In genomic region chr15:58576657-58577056, GRCh38 we compare ENCODE assay signal across 29 cellular contexts.
DNase-seq lines count a peak whose midpoint lies in the region; ATAC-seq, FAIRE-seq and TF ChIP-seq lines count a peak whose summit lies in the region.
"Had no signal": no experiment of that assay in that cellular context is flagged by ENCODE, and none has a peak within 500 bp of the region (broad histone marks: within the 10 kb centered on the region; RNA-seq: fewer than 3 reads in every experiment).

No MANE protein-coding gene starts in this region.

- H4K20me1 ChIP-seq in HepG2 (ENCODE audit: insufficient read depth, low read length) (no peaks in the 10 kb centered on the region), H9 (ENCODE audit: control insufficient read depth, insufficient read depth, insufficient read length) (no peaks in the 10 kb centered on the region), IMR-90 (ENCODE audit: insufficient read depth, low read length) (no peaks in the 10 kb centered on the region), K562 (replicated peaks; ENCODE audit: control insufficient read depth, insufficient read depth, low read length) (no peaks in the 10 kb centered on the region)
- H4K20me1 ChIP-seq: BLaER1 had no signal

- H3K56ac ChIP-seq in H9 (ENCODE audit: insufficient read length, low read depth, low read length) (no peak overlapping the region), IMR-90 (ENCODE audit: extremely low read depth, insufficient read depth, low read length) (no peak overlapping the region)

- H3K9me1 ChIP-seq in IMR-90 (ENCODE audit: insufficient read depth, low read length) = no peaks in the 10 kb centered on the region
- no peaks in the 10 kb centered on the region for H3K9me1 ChIP-seq in K562 (ENCODE audit: control insufficient read depth, insufficient read depth, low read length)

- H3K4ac ChIP-seq in H9 (ENCODE audit: low read depth, low read length) (no peak overlapping the region), IMR-90 (ENCODE audit: low read depth, low read length) (no peak overlapping the region)

- TF ChIP-seq CTCF in HepG2 (CRISPR knock-in tag; IDR thresholded peaks at IDR 0.05) = no peak
- TF ChIP-seq CTCF in right lobe of liver (IDR thresholded peaks at IDR 0.05) = no peak
- TF ChIP-seq CTCF in H9 (conservative IDR thresholded peaks at IDR 0.05) = no peak
- TF ChIP-seq CTCF in IMR-90 (conservative IDR thresholded peaks at IDR 0.05; ENCODE audit: low read depth, low read length) = no peak
- no peak for TF ChIP-seq CTCF in K562 (IDR thresholded peaks at IDR 0.05 in 2 of 3, conservative IDR thresholded peaks at IDR 0.05 in 1 of 3; ENCODE audit: insufficient read depth in 2 of 3, low read depth in 1 of 3, low read length in 3 of 3)
- no peak for TF ChIP-seq CTCF in esophagus muscularis mucosa (IDR thresholded peaks at IDR 0.05)

- H3K79me2 ChIP-seq in HepG2 (ENCODE audit: insufficient read depth, low read length) (no peaks in the 10 kb centered on the region), H9 (ENCODE audit: insufficient read depth, low read length) (no peaks in the 10 kb centered on the region), K562 (ENCODE audit: control insufficient read depth, insufficient read depth, low read length) (no peaks in the 10 kb centered on the region)

- H3K36me3 ChIP-seq in HepG2 (replicated peaks in 1 of 2; ENCODE audit: control insufficient read depth in 1 of 2, insufficient read depth in 2 of 2, low read length in 2 of 2) = no peaks in the 10 kb centered on the region
- H3K36me3 ChIP-seq in right lobe of liver = no peaks in the 10 kb centered on the region
- H3K36me3 ChIP-seq in IMR-90 (ENCODE audit: control insufficient read depth, insufficient read depth, low read length) = no peaks in the 10 kb centered on the region
- H3K36me3 ChIP-seq in K562 (ENCODE audit: control insufficient read depth, insufficient read depth, low read length) = no peaks in the 10 kb centered on the region
- no peaks in the 10 kb centered on the region for H3K36me3 ChIP-seq in esophagus muscularis mucosa
- H3K36me3 ChIP-seq: BE2C, BLaER1 had no signal

- POLR2A ChIA-PET in HepG2 (lab: Yijun Ruan, JAX) (no interaction called here), IMR-90 (lab: Charles Lee; ENCODE audit: unreplicated experiment) (no interaction called here), K562 (lab: Yijun Ruan, JAX) (no interaction called here)

- no peak overlapping the region for H3K14ac ChIP-seq in H9 (ENCODE audit: insufficient read depth, low read length)
- H3K14ac ChIP-seq in IMR-90 (replicated peaks; ENCODE audit: low read depth, low read length) = no peak overlapping the region

- intact Hi-C loops in HepG2 (cut with micrococcal nuclease; ENCODE audit: unreplicated experiment) = no loop called here
- intact Hi-C loops in right lobe of liver (cut with DNase I) = loop anchor here in 1 of 2 donors (10.0 kb wide), 1 partner anchor 178 kb away; no protein-coding TSS in a partner anchor
- intact Hi-C loops in IMR-90 (cut with micrococcal nuclease) = no loop called here
- intact Hi-C loops in K562 (cut with micrococcal nuclease) = no loop called here
- intact Hi-C loops in esophagus muscularis mucosa (cut with DNase I) = no loop called here

- no peak for FAIRE-seq in HepG2 (lab: Jason Lieb, UNC)
- FAIRE-seq in K562 (lab: Jason Lieb, UNC) = no peak
- FAIRE-seq: A204.1, GM12878, GM12892, GM18507 had no signal

- H3K18ac ChIP-seq in H9 (ENCODE audit: insufficient read length, low read depth, low read length) (no peak overlapping the region), IMR-90 (ENCODE audit: low read depth, low read length) (no peak overlapping the region)

- no peaks in the 10 kb centered on the region for H3K27me3 ChIP-seq in HepG2 (ENCODE audit: control insufficient read depth in 1 of 2, insufficient read depth in 2 of 2, low read length in 2 of 2)
- no peaks in the 10 kb centered on the region for H3K27me3 ChIP-seq in right lobe of liver
- H3K27me3 ChIP-seq in H9 (ENCODE audit: insufficient read depth, low read length) = no peaks in the 10 kb centered on the region
- H3K27me3 ChIP-seq in IMR-90 (ENCODE audit: control insufficient read depth, insufficient read depth, low read length) = no peaks in the 10 kb centered on the region
- no peaks in the 10 kb centered on the region for H3K27me3 ChIP-seq in K562 (ENCODE audit: control insufficient read depth in 2 of 2, insufficient read depth in 2 of 2, low read length in 2 of 2)
- no peaks in the 10 kb centered on the region for H3K27me3 ChIP-seq in esophagus muscularis mucosa
- H3K27me3 ChIP-seq: BE2C, BLaER1 had no signal

- no peaks in the 10 kb centered on the region for H3K27me3 Mint-ChIP-seq in H9 (ENCODE audit: low read depth)
- H3K27me3 Mint-ChIP-seq: CD4-positive, alpha-beta memory T cell; CD4-positive, CD25-positive, alpha-beta regulatory T cell had no signal

- no peak for TF ChIP-seq EP300 in HepG2 (IDR thresholded peaks at IDR 0.05; ENCODE audit: low read depth in 2 of 2, low read length in 2 of 2)
- TF ChIP-seq EP300 in HepG2 (CRISPR knock-in tag; IDR thresholded peaks at IDR 0.05; ENCODE audit: borderline replicate concordance) = no peak
- TF ChIP-seq EP300 in K562 (IDR thresholded peaks at IDR 0.05; ENCODE audit: low read length) = no peak
- TF ChIP-seq EP300 in esophagus muscularis mucosa (IDR thresholded peaks at IDR 0.05) = no peak

- no peak overlapping the region for H3K27ac ChIP-seq in HepG2 (ENCODE audit: extremely low read length, insufficient read depth, low read length)
- no peak overlapping the region for H3K27ac ChIP-seq in right lobe of liver
- no peak overlapping the region for H3K27ac ChIP-seq in H9 (ENCODE audit: insufficient read length, low read depth, low read length)
- H3K27ac ChIP-seq in IMR-90 (ENCODE audit: insufficient read depth, low read length) = no peak overlapping the region
- no peak overlapping the region for H3K27ac ChIP-seq in K562 (ENCODE audit: extremely low read depth, low read depth, low read length)
- H3K27ac ChIP-seq in esophagus muscularis mucosa (replicated peaks in 1 of 4) = no peak overlapping the region
- H3K27ac ChIP-seq: BLaER1 had no signal

- no peak overlapping the region for H2BK12ac ChIP-seq in H9 (ENCODE audit: insufficient read length, low read depth, low read length)

- no peak overlapping the region for H2AFZ ChIP-seq in HepG2 (ENCODE audit: low read length)
- no peak overlapping the region for H2AFZ ChIP-seq in H9 (ENCODE audit: low read length)
- H2AFZ ChIP-seq in IMR-90 (replicated peaks; ENCODE audit: low read length, poor library complexity) = no peak overlapping the region
- no peak overlapping the region for H2AFZ ChIP-seq in K562 (ENCODE audit: low read depth, low read length)

- TF ChIP-seq POLR2A in HepG2 (IDR thresholded peaks at IDR 0.05; ENCODE audit: insufficient read depth in 1 of 2, low read depth in 2 of 2, low read length in 2 of 2) = no peak
- no peak for TF ChIP-seq POLR2A in right lobe of liver (IDR thresholded peaks at IDR 0.05)
- TF ChIP-seq POLR2A in IMR-90 (IDR thresholded peaks at IDR 0.05; ENCODE audit: low read depth, low read length) = no peak
- no peak for TF ChIP-seq POLR2A in K562 (conservative IDR thresholded peaks at IDR 0.05)
- TF ChIP-seq POLR2A in esophagus muscularis mucosa (IDR thresholded peaks at IDR 0.05; ENCODE audit: low read depth) = no peak

- no peak overlapping the region for H3K4me2 ChIP-seq in HepG2 (ENCODE audit: low read depth, low read length)
- no peak overlapping the region for H3K4me2 ChIP-seq in H9 (ENCODE audit: insufficient read depth, insufficient read length, low read length)
- H3K4me2 ChIP-seq in IMR-90 (ENCODE audit: low read depth, low read length) = no peak overlapping the region
- no peak overlapping the region for H3K4me2 ChIP-seq in K562 (ENCODE audit: insufficient read depth, low read length)
- H3K4me2 ChIP-seq: BLaER1 had no signal

- no peak for TF ChIP-seq RAD21 in HepG2 (CRISPR knock-in tag; IDR thresholded peaks at IDR 0.05)
- TF ChIP-seq RAD21 in IMR-90 (IDR thresholded peaks at IDR 0.05; ENCODE audit: low read length) = no peak
- TF ChIP-seq RAD21 in K562 (CRISPR knock-in tag; conservative IDR thresholded peaks at IDR 0.05 in 1 of 2, IDR thresholded peaks at IDR 0.05 in 1 of 2) = no peak

- H2AK9ac ChIP-seq in IMR-90 (replicated peaks; ENCODE audit: low read depth, low read length, poor library complexity) = no peak overlapping the region

- H4K8ac ChIP-seq in H9 (replicated peaks; ENCODE audit: insufficient read length, low read depth, low read length) (no peak overlapping the region), IMR-90 (ENCODE audit: low read depth in 2 of 2, low read length in 2 of 2) (no peak overlapping the region)

- H3K23me2 ChIP-seq in H9 (ENCODE audit: insufficient read length, low read depth, low read length, poor library complexity, severe bottlenecking) = no peaks in the 10 kb centered on the region

- H4K5ac ChIP-seq in H9 (ENCODE audit: insufficient read length, low read depth, low read length) = no peak overlapping the region
- H4K5ac ChIP-seq in IMR-90 (ENCODE audit: low read depth, low read length) = no peak overlapping the region

- H2BK5ac ChIP-seq in H9 (ENCODE audit: insufficient read length, low read length) (no peak overlapping the region), IMR-90 (ENCODE audit: low read depth, low read length, poor library complexity, severe bottlenecking) (no peak overlapping the region)

- H2AK5ac ChIP-seq in H9 (ENCODE audit: insufficient read length, low read length) (no peak overlapping the region), IMR-90 (ENCODE audit: low read depth, low read length) (no peak overlapping the region)

- no peak overlapping the region for H2BK20ac ChIP-seq in H9 (ENCODE audit: low read depth, low read length, poor library complexity, severe bottlenecking)
- H2BK20ac ChIP-seq in IMR-90 (ENCODE audit: low read depth, low read length) = no peak overlapping the region

- H3K4me3 Mint-ChIP-seq in H9 = no peak overlapping the region
- H3K4me3 Mint-ChIP-seq: CD14-positive monocyte; CD4-positive, alpha-beta memory T cell; CD4-positive, CD25-positive, alpha-beta regulatory T cell; CD8-positive, alpha-beta memory T cell had no signal

- H3K79me1 ChIP-seq in H9 (ENCODE audit: insufficient read depth, low read depth, low read length, poor library complexity, severe bottlenecking) = no peaks in the 10 kb centered on the region
- no peaks in the 10 kb centered on the region for H3K79me1 ChIP-seq in IMR-90 (ENCODE audit: low read depth in 1 of 2, low read length in 2 of 2)

- in situ Hi-C loops in HepG2 (cut with HindIII; ENCODE audit: extremely low pct_ligation_motif_present, low pct_unique_long_range_greater_than_20kb) = no loop called here
- in situ Hi-C loops in IMR-90 (cut with MboI; ENCODE audit: low sequenced_read_pairs) = no loop called here
- in situ Hi-C loops in K562 (cut with MboI) = no loop called here

- no peak overlapping the region for H3K27ac Mint-ChIP-seq in H9
- H3K27ac Mint-ChIP-seq: CD4-positive, alpha-beta memory T cell; CD8-positive, alpha-beta memory T cell had no signal

- H3K9me3 ChIP-seq in HepG2 (ENCODE audit: low read length) (no peaks in the 10 kb centered on the region), right lobe of liver (no peaks in the 10 kb centered on the region), H9 (ENCODE audit: control insufficient read depth, low read depth, low read length) (no peaks in the 10 kb centered on the region), IMR-90 (ENCODE audit: control insufficient read depth, insufficient read depth, low read length) (no peaks in the 10 kb centered on the region), K562 (replicated peaks; ENCODE audit: control insufficient read depth, insufficient read depth, low read depth, low read length) (no peaks in the 10 kb centered on the region; the same call in 1 of the 2 replicates), esophagus muscularis mucosa (no peaks in the 10 kb centered on the region)
- H3K9me3 ChIP-seq: BE2C had no signal

- H3K9me3 Mint-ChIP-seq in H9 = no peaks in the 10 kb centered on the region; a peak in 1 of 5 replicates

- CTCF ChIA-PET in HepG2 (lab: Yijun Ruan, JAX; ENCODE audit: low intra/inter-chr PET ratio, low total read pairs) (no interaction called here), IMR-90 (lab: Yijun Ruan, JAX) (no interaction called here), K562 (lab: Yijun Ruan, JAX; ENCODE audit: low intra/inter-chr PET ratio) (no interaction called here)

- H3K23ac ChIP-seq in H9 (ENCODE audit: insufficient read length, low read depth, low read length) (no peak overlapping the region), IMR-90 (ENCODE audit: low read depth, low read length) (no peak overlapping the region)

- no peaks in the 10 kb centered on the region; a peak in 1 of 4 replicates for H3K4me1 Mint-ChIP-seq in H9

- H2BK120ac ChIP-seq in H9 (ENCODE audit: low read depth, low read length, poor library complexity, severe bottlenecking) (peak overlapping the region; percentile 19), IMR-90 (ENCODE audit: low read depth, low read length) (no peak overlapping the region)

- H4K91ac ChIP-seq in H9 (ENCODE audit: insufficient read length, low read depth, low read length) (no peak overlapping the region), IMR-90 (ENCODE audit: insufficient read depth, low read depth, low read length) (no peak overlapping the region)

- H3T11ph ChIP-seq in H9 (ENCODE audit: low read length) = no peak overlapping the region

- BruUV-seq in HepG2 (replicated peaks; lab: Mats Ljungman, UMichigan) = no TSS peak
- BruUV-seq in IMR-90 (replicated peaks; lab: Mats Ljungman, UMichigan) = no TSS peak
- BruUV-seq in K562 (replicated peaks; lab: Mats Ljungman, UMichigan) = no TSS peak

- H3K36me3 Mint-ChIP-seq in H9 (ENCODE audit: insufficient read depth in 1 of 3, low read depth in 3 of 3) = no peaks in the 10 kb centered on the region
- H3K36me3 Mint-ChIP-seq: CD14-positive monocyte; CD4-positive, alpha-beta memory T cell; CD4-positive, CD25-positive, alpha-beta regulatory T cell had no signal

- no peak overlapping the region for H3K9ac ChIP-seq in HepG2 (ENCODE audit: insufficient read depth, low read depth, low read length)
- no peak overlapping the region for H3K9ac ChIP-seq in H9 (ENCODE audit: extremely low read depth, insufficient read length, low read length)
- H3K9ac ChIP-seq in IMR-90 (ENCODE audit: low read depth, low read length) = no peak overlapping the region
- H3K9ac ChIP-seq in K562 (ENCODE audit: insufficient read depth in 1 of 2, low read depth in 2 of 2, low read length in 2 of 2) = no peak overlapping the region
- H3K9ac ChIP-seq: BLaER1 had no signal

- H3K4me1 ChIP-seq in HepG2 (ENCODE audit: insufficient read depth, low read length) = peaks cover 31% of the 10 kb centered on the region
- peaks cover 0 to 24% (median 2%) of the 10 kb centered on the region in 4 donors for H3K4me1 ChIP-seq in right lobe of liver
- no peaks in the 10 kb centered on the region for H3K4me1 ChIP-seq in H9 (ENCODE audit: insufficient read depth, low read length)
- H3K4me1 ChIP-seq in IMR-90 (ENCODE audit: control insufficient read depth, insufficient read depth, low read length) = no peaks in the 10 kb centered on the region
- no peaks in the 10 kb centered on the region for H3K4me1 ChIP-seq in K562 (replicated peaks in 1 of 2; ENCODE audit: control insufficient read depth in 2 of 2, insufficient read depth in 2 of 2, low read length in 2 of 2)
- no peaks in the 10 kb centered on the region for H3K4me1 ChIP-seq in esophagus muscularis mucosa
- H3K4me1 ChIP-seq: BE2C had no signal

- H3K4me3 ChIP-seq in HepG2 (replicated peaks in 1 of 3; ENCODE audit: insufficient read depth in 1 of 3, low read depth in 2 of 3, low read length in 3 of 3) = no peak overlapping the region
- no peak overlapping the region for H3K4me3 ChIP-seq in right lobe of liver
- no peak overlapping the region for H3K4me3 ChIP-seq in IMR-90 (ENCODE audit: insufficient read depth, low read depth, low read length)
- no peak overlapping the region for H3K4me3 ChIP-seq in K562
- H3K4me3 ChIP-seq in esophagus muscularis mucosa = no peak overlapping the region
- H3K4me3 ChIP-seq: BLaER1, GM12878 had no signal

- ATAC-seq in HepG2 = no peak
- no peak for ATAC-seq in right lobe of liver
- ATAC-seq in IMR-90 (ENCODE audit: low read depth) = no peak
- no peak for ATAC-seq in K562
- no peak for ATAC-seq in HG02938 (IDR thresholded peaks at IDR 0.05; ENCODE audit: unreplicated experiment)
- ATAC-seq: GM12878 had no signal

- DNase-seq in HepG2 (ENCODE audit: low spot score) (no peak), right lobe of liver (no peak), H9 (no peak), IMR-90 (no peak), K562 (ENCODE audit: extremely low read depth in 1 of 4, low spot score in 3 of 4) (no peak), esophagus muscularis mucosa (ENCODE audit: extremely low spot score) (no peak), Ammon's horn (ENCODE audit: low spot score) (no peak)
- DNase-seq: 8988T; AML-193; BE2C; C1 segment of cervical spinal cord; CD4-positive, alpha-beta memory T cell; CD4-positive, CD25-positive, alpha-beta regulatory T cell; CD8-positive, alpha-beta memory T cell; COR-L47; DMS 273 treated with DMSO at 0.1 percent for 48 hours; DMS153; DMS53; DMS79; DND-41; EL; GDM1 had no signal

- dilution Hi-C loops in IMR-90 (cut with HindIII; ENCODE audit: low sequenced_read_pairs, unreplicated experiment) = no loop called here

- H2BK15ac ChIP-seq in H9 (ENCODE audit: low read depth, low read length) (no peak overlapping the region), IMR-90 (ENCODE audit: low read depth, low read length) (no peak overlapping the region)

Comparison
In these comparisons a context has a peak if more than half of its experiments do, and no peak if none do; other contexts are left out.
1. Of the 241 proteins assayed by ChIP-seq in both HepG2 and K562: peak only in HepG2: CEBPB; only in K562: CEBPG; in both: none; in neither: 239.